In genomic region chr2:60414731-60415130, GRCh38 we compare ENCODE assay signal across 14 cellular contexts.
A peak's percentile ranks its signal among the peaks of the same experiment; 100 is the strongest.
DNase-seq lines count a peak whose midpoint lies in the region; ATAC-seq, FAIRE-seq and TF ChIP-seq lines count a peak whose summit lies in the region.
"Had no signal": no experiment of that assay in that cellular context is flagged by ENCODE, and none has a peak within 500 bp of the region (broad histone marks: within the 10 kb centered on the region; RNA-seq: fewer than 3 reads in every experiment).

No MANE protein-coding gene starts in this region.

- no peak overlapping the region for H2BK20ac ChIP-seq in IMR-90 (ENCODE audit: low read depth, low read length)

- H3K9me3 ChIP-seq in BLaER1 treated with 17β-estradiol and CSF1 and Interleukin-3, amounts not matched to agents 10 nM and 100 nM (replicated peaks in 1 of 11), result peaks cover 7 to 17% (median 11%) of the 10 kb centered on the region in 11 experiments; a peak in 16 of 22 replicates
- no peaks in the 10 kb centered on the region for H3K9me3 ChIP-seq in IMR-90 (ENCODE audit: control insufficient read depth, insufficient read depth, low read length)
- no peaks in the 10 kb centered on the region for H3K9me3 ChIP-seq in astrocyte (ENCODE audit: insufficient read depth, low read depth, low read length)
- H3K9me3 ChIP-seq: gastrocnemius medialis had no signal

- BruUV-seq in IMR-90 (replicated peaks; lab: Mats Ljungman, UMichigan), result no TSS peak

- H3K9me1 ChIP-seq in IMR-90 (ENCODE audit: insufficient read depth, low read length), result no peaks in the 10 kb centered on the region

- POLR2A ChIA-PET in IMR-90 (lab: Charles Lee; ENCODE audit: unreplicated experiment), result no interaction called here

- H3K23ac ChIP-seq in IMR-90 (ENCODE audit: low read depth, low read length), result no peak overlapping the region

- TF ChIP-seq CTCF in IMR-90 (conservative IDR thresholded peaks at IDR 0.05; ENCODE audit: low read depth, low read length), result no peak
- TF ChIP-seq CTCF in astrocyte (IDR thresholded peaks at IDR 0.05; ENCODE audit: insufficient read depth, low read depth, low read length), result no peak
- no peak for TF ChIP-seq CTCF in chondrocyte (IDR thresholded peaks at IDR 0.05)
- TF ChIP-seq CTCF in mesothelial cell of epicardium (IDR thresholded peaks at IDR 0.05; ENCODE audit: unreplicated experiment), result no peak

- H3K4me3 Mint-ChIP-seq in astrocyte (ENCODE audit: unreplicated experiment) (no peak overlapping the region), chondrocyte (ENCODE audit: unreplicated experiment) (no peak overlapping the region), mesothelial cell of epicardium (no peak overlapping the region)
- H3K4me3 Mint-ChIP-seq: activated naive CD8-positive, alpha-beta T cell; dendritic cell treated with granulocyte-macrophage colony-stimulating factor and Interleukin-4, amounts not matched to agents 40 ng/mL and 50 ng/mL, for 4 days had no signal

- no peak overlapping the region for H3K14ac ChIP-seq in IMR-90 (replicated peaks; ENCODE audit: low read depth, low read length)

- DNase-seq in IMR-90 (peak; percentile 70), astrocyte (ENCODE audit: low read depth) (peak; percentile 49), hepatic stellate cell (ENCODE audit: low spot score) (peak; percentile 31), activated T-cell treated with anti-CD3 and anti-CD28 coated beads for 4 hours (no peak), Ammon's horn (ENCODE audit: low spot score) (no peak), chondrocyte (ENCODE audit: low spot score) (no peak), mesothelial cell of epicardium (ENCODE audit: low spot score in 2 of 2, unreplicated experiment in 2 of 2) (no peak)
- DNase-seq: COR-L47, gastrocnemius medialis, NCI-H1694 treated with DMSO at 0.1 percent for 48 hours, right cardiac atrium had no signal

- no peak for TF ChIP-seq RAD21 in IMR-90 (IDR thresholded peaks at IDR 0.05; ENCODE audit: low read length)

- H4K20me1 ChIP-seq in BLaER1 treated with 17β-estradiol and CSF1 and Interleukin-3, amounts not matched to agents 10 nM and 100 nM, result no peaks in the 10 kb centered on the region
- H4K20me1 ChIP-seq in IMR-90 (ENCODE audit: insufficient read depth, low read length), result no peaks in the 10 kb centered on the region
- H4K20me1 ChIP-seq in astrocyte (ENCODE audit: insufficient read depth, low read length), result no peaks in the 10 kb centered on the region

- no peak overlapping the region for H4K5ac ChIP-seq in IMR-90 (ENCODE audit: low read depth, low read length)

- no peak overlapping the region for H3K56ac ChIP-seq in IMR-90 (ENCODE audit: extremely low read depth, insufficient read depth, low read length)

- no peak for FAIRE-seq in astrocyte (lab: Jason Lieb, UNC)

- H3K4me3 ChIP-seq in BLaER1 treated with 17β-estradiol and CSF1 and Interleukin-3, amounts not matched to agents 10 nM and 100 nM, result 0 out of 20 replicates have a peak overlapping the region, but pooled peaks of 1 of the 10 experiments have one; percentile 13
- H3K4me3 ChIP-seq in IMR-90 (ENCODE audit: insufficient read depth, low read depth, low read length) (no peak overlapping the region), astrocyte (ENCODE audit: insufficient read depth, low read depth, low read length) (no peak overlapping the region)
- H3K4me3 ChIP-seq: gastrocnemius medialis had no signal

- no peak overlapping the region for H2BK5ac ChIP-seq in IMR-90 (ENCODE audit: low read depth, low read length, poor library complexity, severe bottlenecking)

- no peak overlapping the region for H2AK5ac ChIP-seq in IMR-90 (ENCODE audit: low read depth, low read length)

- no peak overlapping the region for H2AK9ac ChIP-seq in IMR-90 (replicated peaks; ENCODE audit: low read depth, low read length, poor library complexity)

- peaks cover 32% of the 10 kb centered on the region for H3K27me3 Mint-ChIP-seq in astrocyte (ENCODE audit: low read depth, unreplicated experiment)
- peaks cover 3% of the 10 kb centered on the region for H3K27me3 Mint-ChIP-seq in chondrocyte (ENCODE audit: low read depth)
- peaks cover 23% of the 10 kb centered on the region for H3K27me3 Mint-ChIP-seq in mesothelial cell of epicardium (ENCODE audit: low read depth)

- H3K9me3 Mint-ChIP-seq in astrocyte (ENCODE audit: unreplicated experiment), result peaks cover 11% of the 10 kb centered on the region
- peaks cover 12% of the 10 kb centered on the region for H3K9me3 Mint-ChIP-seq in chondrocyte (ENCODE audit: low read depth)
- H3K9me3 Mint-ChIP-seq in mesothelial cell of epicardium, result peaks cover 10% of the 10 kb centered on the region

- TF ChIP-seq POLR2A in IMR-90 (IDR thresholded peaks at IDR 0.05; ENCODE audit: low read depth, low read length), result no peak

- intact Hi-C loops in IMR-90 (cut with micrococcal nuclease), result no loop called here

- H3K36me3 Mint-ChIP-seq in astrocyte (ENCODE audit: low read depth, unreplicated experiment), result no peaks in the 10 kb centered on the region
- H3K36me3 Mint-ChIP-seq in chondrocyte (ENCODE audit: low read depth), result no peaks in the 10 kb centered on the region
- H3K36me3 Mint-ChIP-seq in mesothelial cell of epicardium, result peaks cover 2% of the 10 kb centered on the region
- H3K36me3 Mint-ChIP-seq: activated naive CD8-positive, alpha-beta T cell had no signal

- H4K91ac ChIP-seq in IMR-90 (ENCODE audit: insufficient read depth, low read depth, low read length), result no peak overlapping the region

- WGBS in IMR-90 (ENCODE audit: extremely low coverage in 2 of 2, insufficient read length in 1 of 2), 2 experiments, result no CpG with 5 or more reads among the region's 2 CpGs

- no peak overlapping the region for H3K18ac ChIP-seq in IMR-90 (ENCODE audit: low read depth, low read length)

- in situ Hi-C loops in IMR-90 (cut with MboI; ENCODE audit: low sequenced_read_pairs), result no loop called here

- H3K9ac ChIP-seq in BLaER1 treated with 17β-estradiol and CSF1 and Interleukin-3, amounts not matched to agents 10 nM and 100 nM, result no peak overlapping the region
- H3K9ac ChIP-seq in IMR-90 (ENCODE audit: low read depth, low read length) (no peak overlapping the region), astrocyte (ENCODE audit: low read length) (no peak overlapping the region)

- H3K4ac ChIP-seq in IMR-90 (ENCODE audit: low read depth, low read length), result no peak overlapping the region

- no peaks in the 10 kb centered on the region for H3K36me3 ChIP-seq in BLaER1 treated with 17β-estradiol and CSF1 and Interleukin-3, amounts not matched to agents 10 nM and 100 nM
- H3K36me3 ChIP-seq in IMR-90 (ENCODE audit: control insufficient read depth, insufficient read depth, low read length) (no peaks in the 10 kb centered on the region), astrocyte (ENCODE audit: insufficient read depth, low read length) (no peaks in the 10 kb centered on the region)
- H3K36me3 ChIP-seq: gastrocnemius medialis had no signal

- H3K27me3 ChIP-seq in BLaER1 treated with 17β-estradiol and CSF1 and Interleukin-3, amounts not matched to agents 10 nM and 100 nM, result no peaks in the 10 kb centered on the region
- H3K27me3 ChIP-seq in IMR-90 (ENCODE audit: control insufficient read depth, insufficient read depth, low read length) (no peaks in the 10 kb centered on the region; the same call in 1 of the 2 replicates), astrocyte (ENCODE audit: insufficient read depth, low read length) (no peaks in the 10 kb centered on the region)
- H3K27me3 ChIP-seq: gastrocnemius medialis had no signal

- peak overlapping the region in 8 of 11 experiments; percentile 12 to 83 (median 72); a peak in 13 of 22 replicates for H3K27ac ChIP-seq in BLaER1 treated with 17β-estradiol and CSF1 and Interleukin-3, amounts not matched to agents 10 nM and 100 nM
- H3K27ac ChIP-seq in IMR-90 (ENCODE audit: insufficient read depth, low read length) (no peak overlapping the region), astrocyte (ENCODE audit: low read depth, low read length) (no peak overlapping the region)
- H3K27ac ChIP-seq: gastrocnemius medialis had no signal

- H3K79me2 ChIP-seq in astrocyte (ENCODE audit: insufficient read depth, low read length), result no peaks in the 10 kb centered on the region

- no peak overlapping the region for H3K27ac Mint-ChIP-seq in astrocyte (ENCODE audit: unreplicated experiment)
- H3K27ac Mint-ChIP-seq in chondrocyte (ENCODE audit: unreplicated experiment), result no peak overlapping the region
- H3K27ac Mint-ChIP-seq in mesothelial cell of epicardium, result no peak overlapping the region
- H3K27ac Mint-ChIP-seq: activated naive CD8-positive, alpha-beta T cell; dendritic cell treated with granulocyte-macrophage colony-stimulating factor and Interleukin-4, amounts not matched to agents 40 ng/mL and 50 ng/mL, for 4 days had no signal

- no peak overlapping the region for H2BK15ac ChIP-seq in IMR-90 (ENCODE audit: low read depth, low read length)

- no peak for ATAC-seq in IMR-90 (ENCODE audit: low read depth)
- ATAC-seq: gastrocnemius medialis, right cardiac atrium had no signal

- H3K4me1 Mint-ChIP-seq in astrocyte (ENCODE audit: low read depth, unreplicated experiment) (peaks cover 15% of the 10 kb centered on the region), chondrocyte (ENCODE audit: low read depth) (peaks cover 6% of the 10 kb centered on the region), mesothelial cell of epicardium (peaks cover 24% of the 10 kb centered on the region)

- no peak overlapping the region for H4K8ac ChIP-seq in IMR-90 (ENCODE audit: low read depth in 2 of 2, low read length in 2 of 2)

- H2BK120ac ChIP-seq in IMR-90 (ENCODE audit: low read depth, low read length), result no peak overlapping the region

- CTCF ChIA-PET in IMR-90 (lab: Yijun Ruan, JAX), result no interaction called here

- H2AFZ ChIP-seq in IMR-90 (replicated peaks; ENCODE audit: low read length, poor library complexity) (no peak overlapping the region), astrocyte (ENCODE audit: low read depth, low read length) (no peak overlapping the region)

- H3K4me1 ChIP-seq in BLaER1 treated with 17β-estradiol and CSF1 and Interleukin-3, amounts not matched to agents 10 nM and 100 nM, result peaks cover 48 to 76% (median 68%) of the 10 kb centered on the region in 10 experiments
- H3K4me1 ChIP-seq in IMR-90 (ENCODE audit: control insufficient read depth, insufficient read depth, low read length), result no peaks in the 10 kb centered on the region
- peaks cover 2% of the 10 kb centered on the region for H3K4me1 ChIP-seq in astrocyte (ENCODE audit: insufficient read depth, low read length)
- H3K4me1 ChIP-seq: gastrocnemius medialis had no signal

- dilution Hi-C loops in IMR-90 (cut with HindIII; ENCODE audit: low sequenced_read_pairs, unreplicated experiment), result no loop called here

- no peaks in the 10 kb centered on the region for H3K79me1 ChIP-seq in IMR-90 (ENCODE audit: low read depth in 1 of 2, low read length in 2 of 2)

- peak overlapping the region in 7 of 11 experiments; percentile 8 to 96 (median 91); a peak in 11 of 22 replicates for H3K4me2 ChIP-seq in BLaER1 treated with 17β-estradiol and CSF1 and Interleukin-3, amounts not matched to agents 10 nM and 100 nM
- H3K4me2 ChIP-seq in IMR-90 (ENCODE audit: low read depth, low read length) (no peak overlapping the region), astrocyte (ENCODE audit: low read length) (no peak overlapping the region)

TF ChIP-seq in IMR-90, 13 proteins besides CTCF, POLR2A, EP300 and RAD21 (continues in another document):
- TF ChIP-seq RFX5 (IDR thresholded peaks at IDR 0.05; ENCODE audit: low read depth, low read length) (no peak), BHLHE40 (IDR thresholded peaks at IDR 0.05; ENCODE audit: low read depth, low read length) (no peak)

Comparison
In these comparisons a context has a peak if more than half of its experiments do, and no peak if none do; other contexts are left out.
1. H3K27ac ChIP-seq: peak in BLaER1 treated with 17β-estradiol and CSF1 and Interleukin-3, amounts not matched to agents 10 nM and 100 nM (8 of 11); none in IMR-90 (single experiment) and astrocyte (single experiment).
2. H3K4me2 ChIP-seq: peak in BLaER1 treated with 17β-estradiol and CSF1 and Interleukin-3, amounts not matched to agents 10 nM and 100 nM (7 of 11); none in IMR-90 (single experiment) and astrocyte (single experiment).
3. DNase-seq: peak in IMR-90 (single experiment), astrocyte (single experiment) and hepatic stellate cell (single experiment); none in activated T-cell treated with anti-CD3 and anti-CD28 coated beads for 4 hours (single experiment), Ammon's horn (single experiment), chondrocyte (single experiment) and mesothelial cell of epicardium (0 of 2).